In the genomic region with DNA sequence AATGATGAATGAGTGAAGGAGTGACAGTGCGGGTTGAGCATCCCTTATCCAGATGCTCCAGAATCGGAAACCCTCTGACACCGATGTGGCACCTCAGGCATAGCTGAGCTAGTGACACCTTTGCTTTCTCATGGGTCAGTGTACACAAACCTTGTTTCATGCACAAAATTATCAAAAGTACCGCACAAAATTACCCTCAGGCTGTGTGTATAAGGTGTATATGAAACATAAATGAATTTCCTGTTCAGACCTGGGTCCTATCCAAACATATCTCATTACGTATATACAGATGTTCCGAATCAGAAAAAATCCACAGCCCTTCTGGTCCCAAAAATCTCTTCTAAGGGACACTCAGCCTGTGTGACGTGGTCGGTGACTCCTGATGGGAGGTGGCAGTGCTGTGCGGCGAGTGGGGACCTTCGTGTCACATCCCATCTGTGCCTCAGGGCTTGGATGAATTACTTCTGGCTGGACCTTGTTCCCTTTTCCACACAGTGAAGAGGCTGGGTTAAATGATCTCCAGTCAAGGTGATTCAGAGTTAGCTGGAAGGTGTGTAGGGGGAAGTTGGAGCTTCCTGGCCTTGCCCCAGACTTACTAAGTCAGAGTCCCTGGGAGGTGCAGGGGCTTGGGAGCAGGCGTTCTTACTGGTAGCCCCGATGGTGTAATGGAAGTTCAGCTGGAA, we compare ENCODE assay signal across 1 cellular context.
TF ChIP-seq lines count a peak whose summit lies in the region.

No MANE protein-coding gene starts in this region.

TF ChIP-seq in HepG2, 621 proteins besides CTCF, POLR2A, EP300 and RAD21:
- no peak for TF ChIP-seq MYC (CRISPR knock-in tag; IDR thresholded peaks at IDR 0.05; ENCODE audit: borderline replicate concordance)
- no peak for TF ChIP-seq ZFP90 (CRISPR knock-in tag; IDR thresholded peaks at IDR 0.05; ENCODE audit: borderline replicate concordance)
- no peak for TF ChIP-seq HNRNPL (IDR thresholded peaks at IDR 0.05; ENCODE audit: low read depth, low read length)
- TF ChIP-seq FOXK2 (IDR thresholded peaks at IDR 0.05), result no peak
- TF ChIP-seq TEAD3 (CRISPR knock-in tag; optimal IDR thresholded peaks at IDR 0.05; ENCODE audit: borderline replicate concordance), result no peak
- TF ChIP-seq CREBL2 (CRISPR knock-in tag; IDR thresholded peaks at IDR 0.05; ENCODE audit: borderline replicate concordance), result no peak
- TF ChIP-seq NR1H2 (CRISPR knock-in tag; IDR thresholded peaks at IDR 0.05; ENCODE audit: borderline replicate concordance, low read depth), result no peak
- TF ChIP-seq KDM5B (CRISPR knock-in tag; IDR thresholded peaks at IDR 0.05; ENCODE audit: borderline replicate concordance), result no peak
- TF ChIP-seq SP5 (CRISPR knock-in tag; IDR thresholded peaks at IDR 0.05; ENCODE audit: borderline replicate concordance, low read depth), result no peak
- no peak for TF ChIP-seq ZNF773 (CRISPR knock-in tag; IDR thresholded peaks at IDR 0.05; ENCODE audit: borderline replicate concordance)
- no peak for TF ChIP-seq CREB3 (CRISPR knock-in tag; IDR thresholded peaks at IDR 0.05)
- no peak for TF ChIP-seq PATZ1 (CRISPR knock-in tag; IDR thresholded peaks at IDR 0.05)
